In genomic region chr1:36380782-36381181, GRCh38 we compare ENCODE assay signal across 13 cellular contexts. TPM values are rescaled to one million over a fixed set of nuclear protein-coding genes. Genes with fewer than 3 reads are reported as not detected.
A peak's percentile ranks its signal among the peaks of the same experiment; 100 is the strongest.
DNase-seq lines count a peak whose midpoint lies in the region; ATAC-seq and TF ChIP-seq lines count a peak whose summit lies in the region.
"Had no signal": no experiment of that assay in that cellular context is flagged by ENCODE, and none has a peak within 500 bp of the region (broad histone marks: within the 10 kb centered on the region; RNA-seq: fewer than 3 reads in every experiment).

No MANE protein-coding gene starts in this region.

- H3K36me3 Mint-ChIP-seq in CD4-positive, alpha-beta T cell (ENCODE audit: low read depth), result peaks cover 14% of the 10 kb centered on the region
- peaks cover 21% of the 10 kb centered on the region for H3K36me3 Mint-ChIP-seq in effector memory CD8-positive, alpha-beta T cell (ENCODE audit: insufficient read depth)
- peaks cover 4% of the 10 kb centered on the region for H3K36me3 Mint-ChIP-seq in osteocyte (ENCODE audit: unreplicated experiment)

- H3K9me3 Mint-ChIP-seq in CD4-positive, alpha-beta T cell, result no peaks in the 10 kb centered on the region
- H3K9me3 Mint-ChIP-seq in effector memory CD8-positive, alpha-beta T cell, result no peaks in the 10 kb centered on the region
- H3K9me3 Mint-ChIP-seq in osteocyte (ENCODE audit: unreplicated experiment), result no peaks in the 10 kb centered on the region

- DNase-seq in CD4-positive, alpha-beta T cell, result no peak
- no peak for DNase-seq in effector memory CD8-positive, alpha-beta T cell
- DNase-seq in osteocyte (ENCODE audit: extremely low spot score, unreplicated experiment), result no peak
- no peak for DNase-seq in NCI-H446 treated with DMSO at 0.1 percent for 48 hours (lab: John Stamatoyannopoulos, UW)
- DNase-seq in activated CD4-positive, CD25-positive, alpha-beta regulatory T cell treated with anti-CD3 and anti-CD28 coated beads, Interleukin-2, amount 50 U/mL, for 72 hours, result no peak
- no peak for DNase-seq in D341Med (ENCODE audit: low spot score)
- DNase-seq: left lung; NCI-H1417; NCI-H526; stimulated activated CD4-positive, alpha-beta T cell treated with anti-CD3 and anti-CD28 coated beads, Interleukin-2, amount 100 ng/mL, for 48 hours had no signal

- H3K27me3 ChIP-seq in CD4-positive, alpha-beta T cell (ENCODE audit: control insufficient read depth, insufficient read depth, low read length), result no peaks in the 10 kb centered on the region
- H3K27me3 ChIP-seq in HUES48 (ENCODE audit: control insufficient read depth, insufficient read depth, low read length), result no peaks in the 10 kb centered on the region
- H3K27me3 ChIP-seq: left lung had no signal

- no peaks in the 10 kb centered on the region for H3K27me3 Mint-ChIP-seq in CD4-positive, alpha-beta T cell
- no peaks in the 10 kb centered on the region for H3K27me3 Mint-ChIP-seq in effector memory CD8-positive, alpha-beta T cell
- H3K27me3 Mint-ChIP-seq in osteocyte (ENCODE audit: unreplicated experiment), result no peaks in the 10 kb centered on the region

- H3K27ac Mint-ChIP-seq in CD4-positive, alpha-beta T cell, result peak overlapping the region; percentile 98
- H3K27ac Mint-ChIP-seq in effector memory CD8-positive, alpha-beta T cell, result peak overlapping the region; percentile 83 to 85
- peak overlapping the region; percentile 21 for H3K27ac Mint-ChIP-seq in osteocyte (ENCODE audit: unreplicated experiment)

- H3K36me3 ChIP-seq in HUES48 (ENCODE audit: control insufficient read depth, insufficient read depth, low read length), result 0 out of 2 replicates have a peak, but pooled peaks cover 4% of the 10 kb centered on the region

- POLR2A ChIA-PET in CD4-positive, alpha-beta T cell (lab: Charles Lee), result interaction anchor here (0.8 kb wide), 1 partner anchor 13 kb away, joined by 4 read pairs; no protein-coding TSS in a partner anchor

- ATAC-seq in CD4-positive, alpha-beta T cell (ENCODE audit: poor library complexity), result no peak
- ATAC-seq in effector memory CD8-positive, alpha-beta T cell (replicated peaks), result no peak
- ATAC-seq in HG03460 (IDR thresholded peaks at IDR 0.05; ENCODE audit: unreplicated experiment), result no peak
- ATAC-seq: left lung had no signal

- H3K4me1 ChIP-seq in HUES48 (ENCODE audit: control insufficient read depth, insufficient read depth, low read length), result peaks cover 5% of the 10 kb centered on the region; the same call in 1 of the 2 replicates

- no peak overlapping the region for H3K4me3 ChIP-seq in HUES48 (ENCODE audit: low read depth, low read length)
- H3K4me3 ChIP-seq: left lung had no signal

- peaks cover 84% of the 10 kb centered on the region for H3K4me1 Mint-ChIP-seq in CD4-positive, alpha-beta T cell (ENCODE audit: low read depth)
- H3K4me1 Mint-ChIP-seq in effector memory CD8-positive, alpha-beta T cell (ENCODE audit: low read depth in 2 of 2), result peaks cover 63 to 66% of the 10 kb centered on the region in 2 donors
- peaks cover 41% of the 10 kb centered on the region for H3K4me1 Mint-ChIP-seq in osteocyte (ENCODE audit: unreplicated experiment)

- intact Hi-C loops in CD4-positive, alpha-beta T cell (cut with DNase I, micrococcal nuclease), result loop anchor here in 1 of 2 experiments (5.0 kb wide), 2 partner anchors 38 to 73 kb away; partner anchors contain the start of gene SH3D21

- no peaks in the 10 kb centered on the region for H3K9me3 ChIP-seq in CD4-positive, alpha-beta T cell (ENCODE audit: control insufficient read depth, low read length)
- H3K9me3 ChIP-seq in HUES48 (ENCODE audit: control insufficient read depth, insufficient read depth, low read length), result no peaks in the 10 kb centered on the region
- H3K9me3 ChIP-seq: left lung had no signal

- H3K27ac ChIP-seq in CD4-positive, alpha-beta T cell (ENCODE audit: low read depth, low read length), result no peak overlapping the region
- H3K27ac ChIP-seq in HUES48 (ENCODE audit: low read depth, low read length), result peak overlapping the region; percentile 26
- H3K27ac ChIP-seq: C4-2B had no signal

- TF ChIP-seq CTCF in CD4-positive, alpha-beta T cell (IDR thresholded peaks at IDR 0.05), result no peak
- TF ChIP-seq CTCF in osteocyte (IDR thresholded peaks at IDR 0.05), result no peak

- no peak overlapping the region for H3K9ac ChIP-seq in HUES48 (ENCODE audit: low read depth, low read length)

- no peak overlapping the region for H3K4me3 Mint-ChIP-seq in CD4-positive, alpha-beta T cell
- no peak overlapping the region for H3K4me3 Mint-ChIP-seq in effector memory CD8-positive, alpha-beta T cell
- no peak overlapping the region for H3K4me3 Mint-ChIP-seq in osteocyte (ENCODE audit: unreplicated experiment)

- CTCF ChIA-PET in CD4-positive, alpha-beta T cell (lab: Charles Lee), result interaction anchor here (1.7 kb wide), 1 partner anchor 12 kb away, joined by 5 read pairs; no protein-coding TSS in a partner anchor

RNA-seq across cellular contexts. Expression of gene STK40, which starts 4.9 kb away (rescaled TPM):
- 10 to 100 TPM; 17.8 to 20.7 TPM for total RNA-seq in CD4-positive, alpha-beta T cell
- 42.0 and 45.0 TPM in 2 replicates for total RNA-seq in osteocyte

RNA-seq across cellular contexts. Expression of gene LSM10, which starts 16.9 kb away (rescaled TPM):
- total RNA-seq in CD4-positive, alpha-beta T cell, result 10 to 100 TPM; 25.6 to 26.0 TPM
- total RNA-seq in osteocyte, result 46.5 and 48.2 TPM in 2 replicates

RNA-seq across cellular contexts. Expression of gene EVA1B, which starts 57.3 kb away (rescaled TPM):
- 1 to 10 TPM; 1.5 to 1.8 TPM for total RNA-seq in CD4-positive, alpha-beta T cell
- 113 and 115 TPM in 2 replicates for total RNA-seq in osteocyte

Comparison
In these comparisons a context has a peak if more than half of its experiments do, and no peak if none do; other contexts are left out.
1. H3K27ac Mint-ChIP-seq: peak in every context shown above with its lines; median percentile 98 in CD4-positive, alpha-beta T cell; 84 in effector memory CD8-positive, alpha-beta T cell; 21 in osteocyte.
2. RNA of gene EVA1B, which starts 57.3 kb away (total RNA-seq): 113 to 115 TPM in osteocyte; 1.5 to 1.8 TPM in CD4-positive, alpha-beta T cell; every median in the first group is over 10 times any median in the second.